ENCODE assay signal across 8 cellular contexts in the genomic region with DNA sequence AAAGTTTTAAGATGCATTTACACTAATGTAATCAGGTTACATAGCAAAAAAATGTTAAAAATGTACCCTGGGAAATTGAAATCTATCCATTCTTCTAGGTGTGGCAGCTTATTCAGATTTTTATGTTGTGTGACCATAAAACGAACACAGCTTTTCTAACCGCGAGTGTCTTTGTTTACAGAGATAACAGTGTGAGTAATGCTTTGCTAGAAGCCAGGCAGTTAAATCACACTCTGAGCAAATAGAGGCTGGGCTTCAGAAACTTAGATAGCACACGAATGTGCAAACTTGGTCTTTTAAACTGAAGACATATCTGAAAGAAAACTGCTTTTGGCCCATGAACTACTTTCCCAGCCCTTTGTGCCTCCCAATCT.
A peak's percentile ranks its signal among the peaks of the same experiment; 100 is the strongest.
DNase-seq lines count a peak whose midpoint lies in the region; ATAC-seq and TF ChIP-seq lines count a peak whose summit lies in the region.

No MANE protein-coding gene starts in this region.

- peak overlapping the region; percentile 93 for H3K27ac Mint-ChIP-seq in mesothelial cell of epicardium

- peak overlapping the region; percentile 74 for H3K9ac ChIP-seq in GM23248

- ATAC-seq in GM19351 (IDR thresholded peaks at IDR 0.05; ENCODE audit: unreplicated experiment) (no peak), HG02798 (IDR thresholded peaks at IDR 0.05; ENCODE audit: poor library complexity, unreplicated experiment) (no peak)

- H3K9me2 ChIP-seq in GM23248 (ENCODE audit: insufficient read depth) = no peaks in the 10 kb centered on the region

- H3K79me2 ChIP-seq in GM23248 (ENCODE audit: insufficient read depth) = peaks cover 63% of the 10 kb centered on the region

- H3K36me3 Mint-ChIP-seq in mesothelial cell of epicardium = peaks cover 2% of the 10 kb centered on the region

- H3K9me3 ChIP-seq in GM23248 (ENCODE audit: low read depth) = no peaks in the 10 kb centered on the region

- peak; percentile 93 for DNase-seq in GM23248
- DNase-seq in NCI-H526 (lab: John Stamatoyannopoulos, UW) = peak; percentile 59 to 77
- DNase-seq in cardiac fibroblast (ENCODE audit: low read depth in 2 of 2) = peak; percentile 79 to 97
- DNase-seq in mesothelial cell of epicardium (ENCODE audit: low spot score in 2 of 2, unreplicated experiment in 2 of 2) = no peak
- no peak for DNase-seq in occipital lobe (lab: John Stamatoyannopoulos, UW)
- no peak for DNase-seq in NCI-H128 (lab: John Stamatoyannopoulos, UW; ENCODE audit: unreplicated experiment)

- no peak overlapping the region for H3K4me3 Mint-ChIP-seq in mesothelial cell of epicardium

- no peaks in the 10 kb centered on the region for H4K20me1 ChIP-seq in GM23248 (ENCODE audit: insufficient read depth)

- no peak for TF ChIP-seq CTCF in cardiac fibroblast (IDR thresholded peaks at IDR 0.05; ENCODE audit: low read depth, low read length)
- no peak for TF ChIP-seq CTCF in mesothelial cell of epicardium (IDR thresholded peaks at IDR 0.05; ENCODE audit: unreplicated experiment)

- no peaks in the 10 kb centered on the region for H3K9me3 Mint-ChIP-seq in mesothelial cell of epicardium

- no peaks in the 10 kb centered on the region for H3K27me3 ChIP-seq in GM23248 (replicated peaks; ENCODE audit: insufficient read depth)

- H3K4me2 ChIP-seq in GM23248 (ENCODE audit: unreplicated experiment) = peak overlapping the region; percentile 78

- H3K36me3 ChIP-seq in GM23248 (ENCODE audit: low read depth) = no peaks in the 10 kb centered on the region

- H3K4me1 Mint-ChIP-seq in mesothelial cell of epicardium = peaks cover 72% of the 10 kb centered on the region

- peaks cover 65% of the 10 kb centered on the region for H3K4me1 ChIP-seq in GM23248 (ENCODE audit: insufficient read depth)

- H3K27ac ChIP-seq in GM23248 = peak overlapping the region; percentile 95

- H2AFZ ChIP-seq in GM23248 = no peak overlapping the region

- no peaks in the 10 kb centered on the region for H3K27me3 Mint-ChIP-seq in mesothelial cell of epicardium (ENCODE audit: low read depth)

- H3K4me3 ChIP-seq in GM23248 (peak overlapping the region; percentile 50), cardiac fibroblast (replicated peaks in 1 of 2; ENCODE audit: low read depth in 2 of 2, low read length in 2 of 2) (no peak overlapping the region)

- in situ Hi-C loops in GM23248 (cut with MboI) = no loop called here

- WGBS in GM23248 (ENCODE audit: low coverage in 1 of 2, low lambda C conversion rate in 2 of 2, missing lambda C conversion rate in 2 of 2), 2 experiments = 0 to 1% methylated on average over 4 of the region's 4 CpGs

- H3F3A ChIP-seq in GM23248 (ENCODE audit: insufficient read depth) = peaks cover 61% of the 10 kb centered on the region

Comparison
In these comparisons a context has a peak if more than half of its experiments do, and no peak if none do; other contexts are left out.
1. DNase-seq: peak in GM23248 (single experiment), NCI-H526 (2 of 2) and cardiac fibroblast (2 of 2); none in mesothelial cell of epicardium (0 of 2), occipital lobe (single experiment) and NCI-H128 (single experiment).